ENCODE assay signal across 12 cellular contexts in the genomic region with DNA sequence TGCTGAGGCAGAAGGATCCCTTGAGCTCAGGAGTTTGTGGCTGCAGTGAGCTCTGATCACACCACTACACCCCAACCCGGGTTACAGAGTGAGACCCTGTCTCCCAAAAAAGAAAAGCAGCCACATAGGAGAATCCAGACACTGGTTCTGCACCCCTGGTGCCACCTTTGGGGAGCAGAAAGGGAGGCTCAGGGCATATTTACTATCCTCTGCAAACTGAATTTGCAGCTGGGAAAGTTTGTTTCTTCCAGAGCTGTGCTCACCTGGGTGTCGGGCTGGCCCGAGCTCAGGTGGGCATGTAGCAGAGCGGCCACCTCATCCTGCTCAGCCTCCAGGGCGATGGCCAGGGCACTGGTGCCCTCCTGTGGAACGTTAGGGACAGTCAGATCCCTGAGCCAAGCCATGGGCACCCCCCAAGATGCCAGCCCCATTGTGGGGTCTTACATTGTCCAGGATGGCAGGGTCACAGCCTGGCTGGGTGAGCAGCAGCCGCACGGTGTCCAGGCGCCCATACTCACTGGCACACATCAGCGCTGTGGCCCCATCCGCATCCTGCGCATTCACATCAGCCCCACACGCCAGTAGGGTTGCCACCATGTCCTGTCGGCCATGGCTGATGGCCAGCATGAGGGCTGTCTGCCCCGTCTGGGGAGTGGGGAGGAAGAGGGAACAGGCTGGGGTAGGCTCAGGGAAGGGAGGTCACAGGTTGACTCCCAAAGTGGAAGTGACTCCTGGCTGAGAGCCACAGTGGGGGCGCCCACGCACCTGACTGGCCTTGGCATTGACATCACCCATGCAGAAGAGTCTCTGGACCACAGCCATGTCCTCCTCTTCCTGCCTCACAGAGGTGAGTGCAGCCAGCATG. TPM values are rescaled to one million over a fixed set of nuclear protein-coding genes. Genes with fewer than 3 reads are reported as not detected.
DNase-seq lines count a peak whose midpoint lies in the region; ATAC-seq and TF ChIP-seq lines count a peak whose summit lies in the region.
"Had no signal": no experiment of that assay in that cellular context is flagged by ENCODE, and none has a peak within 500 bp of the region (broad histone marks: within the 10 kb centered on the region; RNA-seq: fewer than 3 reads in every experiment).

No MANE protein-coding gene starts in this region.

- no peaks in the 10 kb centered on the region for H3K27me3 Mint-ChIP-seq in CD8-positive, alpha-beta T cell (ENCODE audit: low read depth)

- no peaks in the 10 kb centered on the region for H3K9me3 Mint-ChIP-seq in CD8-positive, alpha-beta T cell

- no peak for DNase-seq in CD8-positive, alpha-beta T cell
- DNase-seq in RWPE2 (ENCODE audit: low spot score) (no peak), left ventricle myocardium superior (peak; percentile 51), HEK293T (ENCODE audit: extremely low spot score) (no peak)
- no peak for DNase-seq in activated CD4-positive, CD25-positive, alpha-beta regulatory T cell treated with anti-CD3 and anti-CD28 coated beads, Interleukin-2, amount 50 U/mL, for 72 hours
- DNase-seq: activated CD4-positive, alpha-beta T cell treated with anti-CD3 and anti-CD28 coated beads for 1 hour; left colon had no signal

- no peak overlapping the region for H3K4me3 Mint-ChIP-seq in CD8-positive, alpha-beta T cell

- no peaks in the 10 kb centered on the region for H3K27me3 ChIP-seq in CD8-positive, alpha-beta T cell (ENCODE audit: insufficient read depth, low read length)
- no peaks in the 10 kb centered on the region for H3K27me3 ChIP-seq in RWPE2 (ENCODE audit: insufficient read depth, poor library complexity, severe bottlenecking)
- H3K27me3 ChIP-seq: uterus had no signal

- no peaks in the 10 kb centered on the region for H3K9me3 ChIP-seq in CD8-positive, alpha-beta T cell (ENCODE audit: low read length)
- no peaks in the 10 kb centered on the region for H3K9me3 ChIP-seq in RWPE2 (ENCODE audit: severe bottlenecking)
- H3K9me3 ChIP-seq: prostate gland, uterus had no signal

- CTCF ChIA-PET in CD8-positive, alpha-beta T cell (lab: Charles Lee), result interaction anchor here (0.6 to 1.0 kb wide), 4 partner anchors 10 to 572 kb away, joined by 3 read pairs; no protein-coding TSS in a partner anchor
- CTCF ChIA-PET in HEK293T (lab: Yijun Ruan, JAX), result interaction anchor here (0.6 kb wide), 1 partner anchor 68 kb away, joined by 3 read pairs; no protein-coding TSS in a partner anchor

- no peak overlapping the region for H3K4me3 ChIP-seq in CD8-positive, alpha-beta T cell (ENCODE audit: low read depth, low read length)
- no peak overlapping the region for H3K4me3 ChIP-seq in RWPE2 (ENCODE audit: severe bottlenecking)
- H3K4me3 ChIP-seq: prostate gland, uterus had no signal

- intact Hi-C loops in CD8-positive, alpha-beta T cell (cut with DNase I, micrococcal nuclease), result no loop called here
- intact Hi-C loops in left ventricle myocardium superior (cut with micrococcal nuclease), result no loop called here

- peaks cover 31% of the 10 kb centered on the region for H3K36me3 Mint-ChIP-seq in CD8-positive, alpha-beta T cell

- POLR2A ChIA-PET in CD8-positive, alpha-beta T cell (lab: Charles Lee), result interaction anchor here (0.8 to 1.0 kb wide), 2 partner anchors 17 to 18 kb away, joined by 3 read pairs; no protein-coding TSS in a partner anchor
- POLR2A ChIA-PET in HEK293T (lab: Yijun Ruan, JAX), result interaction anchor here (0.9 to 4.2 kb wide), 4 partner anchors 11 to 189 kb away, joined by 3 to 30 read pairs (median 3); partner anchors contain the start of genes RAB11B and ZNF414

- TF ChIP-seq POLR2A in GM19193 (IDR thresholded peaks at IDR 0.05; ENCODE audit: extremely low read depth, insufficient read depth, insufficient read length), result peak; percentile 48

- peak overlapping the region; percentile 18 for H3K27ac Mint-ChIP-seq in CD8-positive, alpha-beta T cell

- H3K36me3 ChIP-seq in CD8-positive, alpha-beta T cell (ENCODE audit: insufficient read depth, low read length), result peaks cover 4% of the 10 kb centered on the region
- peaks cover 26% of the 10 kb centered on the region for H3K36me3 ChIP-seq in RWPE2 (ENCODE audit: low read depth)
- H3K36me3 ChIP-seq: prostate gland, uterus had no signal

- H3K4me1 Mint-ChIP-seq in CD8-positive, alpha-beta T cell (ENCODE audit: low read depth), result peaks cover 33% of the 10 kb centered on the region

- H3K4me1 ChIP-seq in CD8-positive, alpha-beta T cell (ENCODE audit: insufficient read depth, low read length), result peaks cover 26% of the 10 kb centered on the region
- peaks cover 12% of the 10 kb centered on the region for H3K4me1 ChIP-seq in RWPE2 (ENCODE audit: insufficient read depth, poor library complexity, severe bottlenecking)

- TF ChIP-seq CTCF in CD8-positive, alpha-beta T cell (IDR thresholded peaks at IDR 0.05), result no peak
- TF ChIP-seq CTCF in RWPE2 (IDR thresholded peaks at IDR 0.05; ENCODE audit: poor library complexity, severe bottlenecking), result peak; percentile 10

- no peak overlapping the region for H3K27ac ChIP-seq in CD8-positive, alpha-beta T cell (ENCODE audit: low read depth, low read length)
- no peak overlapping the region for H3K27ac ChIP-seq in RWPE2 (ENCODE audit: poor library complexity, severe bottlenecking)
- H3K27ac ChIP-seq: prostate gland, uterus had no signal

- no peak for ATAC-seq in CD8-positive, alpha-beta T cell
- ATAC-seq in RWPE2 (ENCODE audit: low read depth), result peak; percentile 19; the same call in 1 of the 3 replicates
- peak; percentile 0 for ATAC-seq in left ventricle myocardium superior
- ATAC-seq in HG03571 (IDR thresholded peaks at IDR 0.05; ENCODE audit: unreplicated experiment), result no peak
- ATAC-seq in GM21825 (IDR thresholded peaks at IDR 0.05; ENCODE audit: unreplicated experiment), result no peak
- ATAC-seq: left colon had no signal

TF ChIP-seq in HEK293T, 16 proteins besides CTCF, POLR2A, EP300 and RAD21:
- TF ChIP-seq L3MBTL2 (conservative IDR thresholded peaks at IDR 0.05), result no peak

RNA-seq across cellular contexts. Expression of gene RPS28, which starts 3.1 kb away (rescaled TPM):
- 1,000 to 10,000 TPM; 3,224 to 3,257 TPM for total RNA-seq in CD8-positive, alpha-beta T cell
- 1,189 TPM for total RNA-seq in left ventricle myocardium superior

RNA-seq across cellular contexts. Expression of gene NDUFA7, which starts 3.2 kb away (rescaled TPM):
- 10 to 100 TPM; 19.8 to 28.9 TPM for total RNA-seq in CD8-positive, alpha-beta T cell
- total RNA-seq in left ventricle myocardium superior, result 134 TPM

RNA-seq across cellular contexts. Expression of gene CD320, which starts 16.3 kb away (rescaled TPM):
- total RNA-seq in CD8-positive, alpha-beta T cell, result 10 to 100 TPM; 15.7 to 19.1 TPM
- total RNA-seq in left ventricle myocardium superior, result 37.9 TPM

RNA-seq across cellular contexts. Expression of gene KANK3, which starts 18.6 kb away (rescaled TPM):
- 1 to 10 TPM in 1 of 2 experiments, under 1 TPM in 1; 0.78 to 1.4 TPM for total RNA-seq in CD8-positive, alpha-beta T cell
- 22.8 TPM for total RNA-seq in left ventricle myocardium superior

RNA-seq across cellular contexts. Expression of gene ANGPTL4, which starts 39.5 kb away (rescaled TPM):
- not detected for total RNA-seq in CD8-positive, alpha-beta T cell
- 11.7 TPM for total RNA-seq in left ventricle myocardium superior

Comparison
In these comparisons a context has a peak if more than half of its experiments do, and no peak if none do; other contexts are left out.
1. ATAC-seq: peak in RWPE2 (single experiment) and left ventricle myocardium superior (single experiment); none in CD8-positive, alpha-beta T cell (single experiment), HG03571 (single experiment) and GM21825 (single experiment).